20 cellular contexts compared by ENCODE assay signal in genomic region chr9:115606851-115607250, GRCh38.
DNase-seq lines count a peak whose midpoint lies in the region; FAIRE-seq and TF ChIP-seq lines count a peak whose summit lies in the region.
"Had no signal": no experiment of that assay in that cellular context is flagged by ENCODE, and none has a peak within 500 bp of the region (broad histone marks: within the 10 kb centered on the region; RNA-seq: fewer than 3 reads in every experiment).

No MANE protein-coding gene starts in this region.

- in situ Hi-C loops in GM23248 (cut with MboI), result no loop called here

- peaks cover 27% of the 10 kb centered on the region for H3F3A ChIP-seq in GM23248 (ENCODE audit: insufficient read depth)

- H3K79me2 ChIP-seq in GM23248 (ENCODE audit: insufficient read depth), result no peaks in the 10 kb centered on the region
- no peaks in the 10 kb centered on the region for H3K79me2 ChIP-seq in keratinocyte (ENCODE audit: control insufficient read depth, insufficient read depth, low read length)

- dilution Hi-C loops in keratinocyte (cut with MboI; ENCODE audit: extremely low pct_ligation_motif_present, low sequenced_read_pairs), result no loop called here

- no peak for TF ChIP-seq CTCF in keratinocyte (optimal IDR thresholded peaks at IDR 0.05 in 1 of 3, IDR thresholded peaks at IDR 0.05 in 1 of 3, conservative IDR thresholded peaks at IDR 0.05 in 1 of 3; ENCODE audit: extremely low read depth in 1 of 3, insufficient read depth in 2 of 3, low read length in 3 of 3)
- TF ChIP-seq CTCF in RWPE1 (conservative IDR thresholded peaks at IDR 0.05; ENCODE audit: low read depth), result no peak

- H3K4me2 ChIP-seq in GM23248 (ENCODE audit: unreplicated experiment), result no peak overlapping the region
- H3K4me2 ChIP-seq in keratinocyte (ENCODE audit: control insufficient read depth, extremely low read depth, insufficient read depth, low read depth, low read length), result no peak overlapping the region

- no peaks in the 10 kb centered on the region for H4K20me1 ChIP-seq in GM23248 (ENCODE audit: insufficient read depth)
- H4K20me1 ChIP-seq in keratinocyte (ENCODE audit: control insufficient read depth, extremely low read depth, insufficient read depth, low read length), result no peaks in the 10 kb centered on the region

- DNase-seq in GM23248, result peak; percentile 7
- peak; percentile 48 for DNase-seq in NCI-H1694 treated with DMSO at 0.1 percent for 48 hours (lab: John Stamatoyannopoulos, UW)
- DNase-seq in fibroblast of gingiva (ENCODE audit: low read depth), result peak; percentile 94
- DNase-seq in keratinocyte (ENCODE audit: low read depth, low spot score), result no peak
- no peak for DNase-seq in RWPE1 (ENCODE audit: low spot score)
- DNase-seq in urothelium cell line (ENCODE audit: low spot score), result no peak
- no peak for DNase-seq in substantia nigra (lab: John Stamatoyannopoulos, UW)
- DNase-seq: CD4-positive, CD25-positive, alpha-beta regulatory T cell; EL; GF-D8; HFFc6; KG1; NCI-H1092 treated with DMSO at 0.1 percent for 48 hours; NCI-H1436 treated with DMSO at 0.1 percent for 48 hours; NCI-H2081; NCI-H2171 treated with DMSO at 0.1 percent for 48 hours; NCI-H526; SHP77; SW 1271 had no signal

- H3K4me1 ChIP-seq in GM23248 (ENCODE audit: insufficient read depth) (peaks cover 18% of the 10 kb centered on the region), keratinocyte (ENCODE audit: control insufficient read depth, extremely low read depth, insufficient read depth, low read length) (peaks cover 12% of the 10 kb centered on the region)

- H3K27ac ChIP-seq in GM23248, result no peak overlapping the region
- no peak overlapping the region for H3K27ac ChIP-seq in keratinocyte (ENCODE audit: control insufficient read depth, insufficient read depth, low read length)
- no peak overlapping the region for H3K27ac ChIP-seq in RWPE1
- H3K27ac ChIP-seq in substantia nigra (ENCODE audit: low read depth, low read length, poor library complexity, severe bottlenecking), result no peak overlapping the region

- no peaks in the 10 kb centered on the region for H3K27me3 ChIP-seq in GM23248 (replicated peaks; ENCODE audit: insufficient read depth)
- no peaks in the 10 kb centered on the region for H3K27me3 ChIP-seq in keratinocyte (ENCODE audit: control insufficient read depth, extremely low read depth, insufficient read depth, low read length)

- POLR2A ChIA-PET in RWPE1 (lab: Yijun Ruan, JAX; ENCODE audit: low non-redundant PET), result no interaction called here

- FAIRE-seq in keratinocyte (lab: Jason Lieb, UNC) (peak; percentile 66), urothelium cell line (lab: Jason Lieb, UNC) (no peak)
- FAIRE-seq: A204.1 had no signal

- H2AFZ ChIP-seq in GM23248 (no peak overlapping the region), keratinocyte (ENCODE audit: control insufficient read depth, low read length) (no peak overlapping the region)

- H3K36me3 ChIP-seq in GM23248 (ENCODE audit: low read depth), result no peaks in the 10 kb centered on the region
- no peaks in the 10 kb centered on the region for H3K36me3 ChIP-seq in keratinocyte (ENCODE audit: control insufficient read depth in 2 of 2, extremely low read depth in 1 of 2, insufficient read depth in 2 of 2, low read length in 2 of 2)

- CTCF ChIA-PET in RWPE1 (lab: Yijun Ruan, JAX), result interaction anchor here (1.0 kb wide), 2 partner anchors 8 to 13 kb away, joined by 4 read pairs; no protein-coding TSS in a partner anchor

- H3K9me1 ChIP-seq in keratinocyte (ENCODE audit: control insufficient read depth, extremely low read depth, insufficient read depth, low read length), result no peaks in the 10 kb centered on the region

- H3K4me3 ChIP-seq in GM23248 (no peak overlapping the region), keratinocyte (ENCODE audit: control insufficient read depth in 2 of 3, extremely low read depth in 1 of 3, insufficient read depth in 2 of 3, low read depth in 1 of 3, low read length in 3 of 3) (no peak overlapping the region)

- H3K9me3 ChIP-seq in GM23248 (ENCODE audit: low read depth) (no peaks in the 10 kb centered on the region), keratinocyte (ENCODE audit: control insufficient read depth, low read depth, low read length) (no peaks in the 10 kb centered on the region)

- H3K9ac ChIP-seq in GM23248, result no peak overlapping the region
- no peak overlapping the region for H3K9ac ChIP-seq in keratinocyte (ENCODE audit: control insufficient read depth, extremely low read depth, insufficient read depth, low read length)

- no peaks in the 10 kb centered on the region for H3K9me2 ChIP-seq in GM23248 (ENCODE audit: insufficient read depth)

Comparison
In these comparisons a context has a peak if more than half of its experiments do, and no peak if none do; other contexts are left out.
1. DNase-seq: peak in GM23248 (single experiment), NCI-H1694 treated with DMSO at 0.1 percent for 48 hours (single experiment) and fibroblast of gingiva (single experiment); none in keratinocyte (single experiment), RWPE1 (single experiment), urothelium cell line (single experiment) and substantia nigra (0 of 49).